ENCODE assay signal across 14 cellular contexts in the genomic region with DNA sequence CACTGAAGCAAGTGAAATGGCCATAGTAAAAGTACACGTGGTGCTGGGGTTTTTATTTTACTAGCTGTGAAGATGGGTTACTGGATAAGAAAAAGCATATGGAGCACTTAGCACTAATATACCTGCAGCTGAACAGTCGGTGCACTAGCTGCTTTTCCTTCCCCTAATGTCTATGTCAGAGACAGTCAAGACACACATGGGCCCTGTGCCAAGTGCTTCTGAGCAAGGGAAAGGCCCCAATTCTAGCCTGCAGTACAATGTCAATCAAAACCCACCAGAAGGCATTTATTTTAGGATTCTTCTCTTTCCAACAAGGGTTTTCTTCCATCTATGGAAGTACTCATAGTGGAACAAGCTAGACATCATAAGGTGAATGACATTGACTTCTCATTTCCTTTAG.
DNase-seq lines count a peak whose midpoint lies in the region; ATAC-seq lines count a peak whose summit lies in the region.
"Had no signal": no experiment of that assay in that cellular context is flagged by ENCODE, and none has a peak within 500 bp of the region (broad histone marks: within the 10 kb centered on the region; RNA-seq: fewer than 3 reads in every experiment).

No MANE protein-coding gene starts in this region.

- no peak for ATAC-seq in GM21360 (IDR thresholded peaks at IDR 0.05; ENCODE audit: unreplicated experiment)
- no peak for ATAC-seq in stimulated activated naive CD8-positive, alpha-beta T cell treated with anti-CD3 and anti-CD28 coated beads, Interleukin-15, Interleukin-2, amounts not matched to agents 100 U/mL and 50 U/mL, for 24 hours
- ATAC-seq: CD8-positive, alpha-beta T cell had no signal

- DNase-seq in NCI-H524 (lab: John Stamatoyannopoulos, UW) (peak; percentile 2 to 19), NCI-H524 treated with DMSO at 0.1 percent for 48 hours (lab: John Stamatoyannopoulos, UW) (no peak), DMS 273 (lab: John Stamatoyannopoulos, UW; ENCODE audit: unreplicated experiment) (peak; percentile 44), NCI-H2171 (lab: John Stamatoyannopoulos, UW) (peak; percentile 38), putamen (ENCODE audit: low spot score) (peak; percentile 71)
- DNase-seq in stimulated activated naive CD8-positive, alpha-beta T cell treated with anti-CD3 and anti-CD28 coated beads, Interleukin-15, Interleukin-2, amounts not matched to agents 100 U/mL and 50 U/mL, for 24 hours = no peak
- DNase-seq: CD8-positive, alpha-beta T cell; COR-L47; DMS79; GDM1; GOT3; H9; IMR-90 had no signal

Comparison
In these comparisons a context has a peak if more than half of its experiments do, and no peak if none do; other contexts are left out.
1. DNase-seq: peak in NCI-H524 (2 of 2), DMS 273 (single experiment), NCI-H2171 (single experiment) and putamen (single experiment); none in NCI-H524 treated with DMSO at 0.1 percent for 48 hours (single experiment) and stimulated activated naive CD8-positive, alpha-beta T cell treated with anti-CD3 and anti-CD28 coated beads, Interleukin-15, Interleukin-2, amounts not matched to agents 100 U/mL and 50 U/mL, for 24 hours (single experiment).